23 cellular contexts compared by ENCODE assay signal in genomic region chr5:153530357-153531143, GRCh38. TPM values are rescaled to one million over a fixed set of nuclear protein-coding genes. Genes with fewer than 3 reads are reported as not detected.
"Had no signal": no experiment of that assay in that cellular context is flagged by ENCODE, and none has a peak within 500 bp of the region (broad histone marks: within the 10 kb centered on the region; RNA-seq: fewer than 3 reads in every experiment).

No MANE protein-coding gene starts in this region.

- DNase-seq: Kasumi-1, MM.1S, NCI-H1092 treated with DMSO at 0.1 percent for 48 hours, NCI-H1436, NCI-H1694 treated with DMSO at 0.1 percent for 48 hours, NCI-H1930, NCI-H2081, NCI-H2107, NCI-H2171 treated with DMSO at 0.1 percent for 48 hours, NCI-H345, NCI-H446 treated with DMSO at 0.1 percent for 48 hours, NCI-H510A treated with DMSO at 0.1 percent for 48 hours, NCI-H526, NCI-H748 treated with DMSO at 0.1 percent for 48 hours, RPMI8226, SHP77 had no signal

- FAIRE-seq: HTR-8/SVneo, K562, RCC 7860 had no signal

- H3K4me3 ChIP-seq: K562 had no signal

- ATAC-seq: K562 had no signal

- H3K27ac ChIP-seq: HL-60, KMS-11 had no signal

RNA-seq across cellular contexts. Expression of gene GRIA1, which starts 40.1 kb away (rescaled TPM):
- total RNA-seq: K562; SK-MEL-5; T-helper 1 cell treated with Interleukin-12 subunit alpha and Interleukin-12 subunit beta and Interleukin-4 antibody, amounts not matched to agents 30 ng/mL and 1 ng/mL, for 36 hours had no signal
